In genomic region chr3:192629429-192629828, GRCh38 we compare ENCODE assay signal across 5 cellular contexts.
"Had no signal": no experiment of that assay in that cellular context is flagged by ENCODE, and none has a peak within 500 bp of the region (broad histone marks: within the 10 kb centered on the region; RNA-seq: fewer than 3 reads in every experiment).

No MANE protein-coding gene starts in this region.

- H3K9me3 Mint-ChIP-seq: GM23338 had no signal

- DNase-seq: H9, HCEC 1CT, IMR-90 had no signal

- H3K4me3 Mint-ChIP-seq: GM23338, H9 had no signal

- H3K4me3 ChIP-seq: GM23338, K562 had no signal

- H3K4me1 Mint-ChIP-seq: GM23338, H9 had no signal

- H3K27ac Mint-ChIP-seq: GM23338 had no signal
